In the genomic region with DNA sequence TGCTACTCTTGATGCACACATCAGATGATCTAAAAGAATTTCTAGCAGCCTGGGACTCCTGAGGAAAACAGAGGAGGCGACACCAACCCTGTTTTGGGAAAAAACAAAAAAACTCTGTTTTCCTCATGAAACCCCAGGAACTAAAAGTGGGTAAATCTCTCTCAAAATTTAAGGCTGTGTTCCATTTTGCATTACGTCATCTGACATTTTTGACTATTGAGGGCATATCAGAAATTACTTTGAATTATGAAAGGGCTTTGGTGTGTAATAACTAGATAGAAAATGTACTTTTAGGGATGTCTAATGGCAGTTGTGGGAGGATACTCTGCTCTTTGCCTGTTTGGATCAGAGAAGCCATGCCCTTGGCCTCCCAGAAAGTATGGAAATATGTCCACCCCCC, we compare ENCODE assay signal across 9 cellular contexts.
"Had no signal": no experiment of that assay in that cellular context is flagged by ENCODE, and none has a peak within 500 bp of the region (broad histone marks: within the 10 kb centered on the region; RNA-seq: fewer than 3 reads in every experiment).

No MANE protein-coding gene starts in this region.

- DNase-seq: GM23248, GOT3, H7, HFFc6, IMR-90, KBM-7 had no signal

- H3K9ac ChIP-seq: GM23248 had no signal

- H3K9me3 ChIP-seq: HAP-1 had no signal

- ATAC-seq: HCT116 had no signal

- H3K4me3 ChIP-seq: GM23248, HAP-1 had no signal

- H3K27ac ChIP-seq: GM23248, HL-60 had no signal

- H3K4me1 ChIP-seq: HAP-1 had no signal

- H2AFZ ChIP-seq: GM23248 had no signal

- H3K36me3 ChIP-seq: HAP-1 had no signal
